9 cellular contexts compared by ENCODE assay signal in genomic region chr22:24141586-24141985, GRCh38. TPM values are rescaled to one million over a fixed set of nuclear protein-coding genes. Genes with fewer than 3 reads are reported as not detected.
DNase-seq lines count a peak whose midpoint lies in the region; TF ChIP-seq lines count a peak whose summit lies in the region.
"Had no signal": no experiment of that assay in that cellular context is flagged by ENCODE, and none has a peak within 500 bp of the region (broad histone marks: within the 10 kb centered on the region; RNA-seq: fewer than 3 reads in every experiment).

No MANE protein-coding gene starts in this region.

- H3K27me3 ChIP-seq in dorsolateral prefrontal cortex (no peaks in the 10 kb centered on the region), thyroid gland (no peaks in the 10 kb centered on the region)

- H3K9me3 ChIP-seq in HEK293 (ENCODE audit: control insufficient read depth, insufficient read depth, low read depth, low read length) (no peaks in the 10 kb centered on the region), thyroid gland (no peaks in the 10 kb centered on the region)

- intact Hi-C loops in activated CD4-positive, alpha-beta T cell treated with anti-CD3 and anti-CD28 coated beads, Interleukin-2, amount 10 ng/mL, durations not matched to agents 24 days and 14 days (cut with micrococcal nuclease), result loop anchor here (2.0 kb wide), 1 partner anchor 13 kb away; no protein-coding TSS in a partner anchor
- intact Hi-C loops in dorsolateral prefrontal cortex (cut with DNase I) (no loop called here), thyroid gland (cut with DNase I) (no loop called here)

- POLR2A ChIA-PET in HEK293 (lab: Yijun Ruan, JAX), result no interaction called here

- H3K36me3 ChIP-seq in HEK293 (ENCODE audit: control insufficient read depth in 2 of 2, insufficient read depth in 1 of 2, low read length in 2 of 2) (peaks cover 10 to 64% of the 10 kb centered on the region in 2 experiments; a peak in 2 of 3 replicates), thyroid gland (no peaks in the 10 kb centered on the region)

- peak overlapping the region; percentile 77 for H3K27ac Mint-ChIP-seq in activated CD4-positive, alpha-beta T cell treated with anti-CD3 and anti-CD28 coated beads, Interleukin-2, amount 10 ng/mL, durations not matched to agents 24 days and 14 days
- peak overlapping the region; percentile 21 for H3K27ac Mint-ChIP-seq in stimulated activated naive CD8-positive, alpha-beta T cell treated with anti-CD3 and anti-CD28 coated beads, Interleukin-15, Interleukin-2, amounts not matched to agents 100 ng/mL and 50 ng/mL, for 24 hours
- H3K27ac Mint-ChIP-seq in mesothelial cell of epicardium, result no peak overlapping the region

- no peak for TF ChIP-seq POLR2A in thyroid gland (IDR thresholded peaks at IDR 0.05)

- H3K27ac ChIP-seq in HEK293 (ENCODE audit: extremely low read depth, low read depth, low read length) (no peak overlapping the region), dorsolateral prefrontal cortex (peak overlapping the region in 56 of 59 donors; percentile 16 to 98 (median 87)), thyroid gland (peak overlapping the region in 1 of 3 donors; percentile 26)

- 86% methylated on average over 1 of the region's 2 CpGs; no CpG with 5 or more reads in 1 of the 2 donors for WGBS in thyroid gland, 2 donors

- H3K4me3 ChIP-seq in HEK293 (ENCODE audit: low read depth, low read length), result no peak overlapping the region
- no peak overlapping the region for H3K4me3 ChIP-seq in dorsolateral prefrontal cortex
- H3K4me3 ChIP-seq in thyroid gland (replicated peaks in 1 of 3), result no peak overlapping the region

- H3K36me3 Mint-ChIP-seq in activated CD4-positive, alpha-beta T cell treated with anti-CD3 and anti-CD28 coated beads, Interleukin-2, amount 10 ng/mL, durations not matched to agents 24 days and 14 days (ENCODE audit: low read depth), result peaks cover 29% of the 10 kb centered on the region
- peaks cover 24% of the 10 kb centered on the region for H3K36me3 Mint-ChIP-seq in stimulated activated naive CD8-positive, alpha-beta T cell treated with anti-CD3 and anti-CD28 coated beads, Interleukin-15, Interleukin-2, amounts not matched to agents 100 ng/mL and 50 ng/mL, for 24 hours (ENCODE audit: low read depth)
- peaks cover 4% of the 10 kb centered on the region for H3K36me3 Mint-ChIP-seq in mesothelial cell of epicardium

- no peaks in the 10 kb centered on the region for H3K9me3 Mint-ChIP-seq in activated CD4-positive, alpha-beta T cell treated with anti-CD3 and anti-CD28 coated beads, Interleukin-2, amount 10 ng/mL, durations not matched to agents 24 days and 14 days
- no peaks in the 10 kb centered on the region for H3K9me3 Mint-ChIP-seq in stimulated activated naive CD8-positive, alpha-beta T cell treated with anti-CD3 and anti-CD28 coated beads, Interleukin-15, Interleukin-2, amounts not matched to agents 100 ng/mL and 50 ng/mL, for 24 hours
- H3K9me3 Mint-ChIP-seq in mesothelial cell of epicardium, result no peaks in the 10 kb centered on the region

- H3K27me3 Mint-ChIP-seq in activated CD4-positive, alpha-beta T cell treated with anti-CD3 and anti-CD28 coated beads, Interleukin-2, amount 10 ng/mL, durations not matched to agents 24 days and 14 days, result no peaks in the 10 kb centered on the region
- H3K27me3 Mint-ChIP-seq in stimulated activated naive CD8-positive, alpha-beta T cell treated with anti-CD3 and anti-CD28 coated beads, Interleukin-15, Interleukin-2, amounts not matched to agents 100 ng/mL and 50 ng/mL, for 24 hours, result no peaks in the 10 kb centered on the region
- no peaks in the 10 kb centered on the region for H3K27me3 Mint-ChIP-seq in mesothelial cell of epicardium (ENCODE audit: low read depth)

- CTCF ChIA-PET in HEK293 (lab: Yijun Ruan, JAX), result interaction anchor here (3.1 kb wide), 1 partner anchor 15 kb away, joined by 16 read pairs; no protein-coding TSS in a partner anchor

- H3K4me3 Mint-ChIP-seq in activated CD4-positive, alpha-beta T cell treated with anti-CD3 and anti-CD28 coated beads, Interleukin-2, amount 10 ng/mL, durations not matched to agents 24 days and 14 days, result peak overlapping the region; percentile 44
- no peak overlapping the region for H3K4me3 Mint-ChIP-seq in stimulated activated naive CD8-positive, alpha-beta T cell treated with anti-CD3 and anti-CD28 coated beads, Interleukin-15, Interleukin-2, amounts not matched to agents 100 ng/mL and 50 ng/mL, for 24 hours
- H3K4me3 Mint-ChIP-seq in mesothelial cell of epicardium, result no peak overlapping the region

- DNase-seq in activated CD4-positive, alpha-beta T cell treated with anti-CD3 and anti-CD28 coated beads, Interleukin-2, amount 10 ng/mL, durations not matched to agents 24 days and 14 days, result peak; percentile 73
- DNase-seq in dorsolateral prefrontal cortex (no peak), mesothelial cell of epicardium (ENCODE audit: low spot score in 2 of 2, unreplicated experiment in 2 of 2) (no peak), SIG-M5 (lab: John Stamatoyannopoulos, UW) (no peak), thyroid gland (no peak)
- DNase-seq: amygdala, NCI-H2107 had no signal

- TF ChIP-seq CTCF in HEK293 (tag by site-specific recombination; IDR thresholded peaks at IDR 0.05), result no peak
- no peak for TF ChIP-seq CTCF in dorsolateral prefrontal cortex (IDR thresholded peaks at IDR 0.05 in 54 of 56, conservative IDR thresholded peaks at IDR 0.05 in 2 of 56; ENCODE audit: low read depth in 1 of 56, partially characterized antibody in 56 of 56)
- no peak for TF ChIP-seq CTCF in mesothelial cell of epicardium (IDR thresholded peaks at IDR 0.05; ENCODE audit: unreplicated experiment)
- TF ChIP-seq CTCF in thyroid gland (IDR thresholded peaks at IDR 0.05), result no peak

- H3K4me1 ChIP-seq in HEK293 (ENCODE audit: control insufficient read depth, insufficient read depth, low read length), result peaks cover 12% of the 10 kb centered on the region
- peaks cover 59 to 92% of the 10 kb centered on the region in 2 donors for H3K4me1 ChIP-seq in thyroid gland

- peaks cover 39% of the 10 kb centered on the region for H3K4me1 Mint-ChIP-seq in activated CD4-positive, alpha-beta T cell treated with anti-CD3 and anti-CD28 coated beads, Interleukin-2, amount 10 ng/mL, durations not matched to agents 24 days and 14 days
- peaks cover 66% of the 10 kb centered on the region for H3K4me1 Mint-ChIP-seq in stimulated activated naive CD8-positive, alpha-beta T cell treated with anti-CD3 and anti-CD28 coated beads, Interleukin-15, Interleukin-2, amounts not matched to agents 100 ng/mL and 50 ng/mL, for 24 hours (ENCODE audit: low read depth)
- H3K4me1 Mint-ChIP-seq in mesothelial cell of epicardium, result peaks cover 30% of the 10 kb centered on the region

TF ChIP-seq in HEK293, 187 proteins besides CTCF, POLR2A, EP300 and RAD21:
- peak; percentile 36; the same call in 1 of the 2 replicates for TF ChIP-seq SCRT2 (tag by site-specific recombination; IDR thresholded peaks at IDR 0.05)
- TF ChIP-seq ZNF24 (tag by site-specific recombination; IDR thresholded peaks at IDR 0.05), result no peak
- TF ChIP-seq ZNF132 (tag by site-specific recombination; IDR thresholded peaks at IDR 0.05; ENCODE audit: borderline replicate concordance), result no peak
- TF ChIP-seq SCRT1 (tag by site-specific recombination; IDR thresholded peaks at IDR 0.05; ENCODE audit: borderline replicate concordance), result peak; percentile 33; the same call in 1 of the 2 replicates

RNA-seq across cellular contexts. Expression of gene SUSD2, which starts 39.7 kb away (rescaled TPM):
- 0.75 and 0.78 TPM in 2 replicates for total RNA-seq in activated CD4-positive, alpha-beta T cell treated with anti-CD3 and anti-CD28 coated beads, Interleukin-2, amount 10 ng/mL, durations not matched to agents 24 days and 14 days
- total RNA-seq in dorsolateral prefrontal cortex (10 to 100 TPM in 2 of 120 experiments, 1 to 10 TPM in 96, under 1 TPM in 22; 0.41 to 16.9 (median 1.5) TPM), mesothelial cell of epicardium (0.91 to 1.4 TPM (median 1.2 TPM) in 3 replicates), thyroid gland (10 to 100 TPM in 3 of 4 donors, 1 to 10 TPM in 1; 9.5 to 22.5 (median 15.1) TPM)
